ENCODE assay signal across 8 cellular contexts in genomic region chr17:16214190-16215001, GRCh38. TPM values are rescaled to one million over a fixed set of nuclear protein-coding genes. Genes with fewer than 3 reads are reported as not detected.
DNase-seq lines count a peak whose midpoint lies in the region; ATAC-seq lines count a peak whose summit lies in the region.

No MANE protein-coding gene starts in this region.

- H3K36me3 Mint-ChIP-seq in activated CD8-positive, alpha-beta memory T cell treated with anti-CD3 and anti-CD28 coated beads, Interleukin-2, amount 10 ng/mL, durations not matched to agents 7 days and 5 days, result peaks cover 4% of the 10 kb centered on the region

- no peaks in the 10 kb centered on the region for H3K9me3 ChIP-seq in NT2/D1 (ENCODE audit: insufficient read depth, low read length)
- H3K9me3 ChIP-seq in mucosa of rectum (ENCODE audit: control insufficient read depth in 2 of 2, low read length in 2 of 2), result no peaks in the 10 kb centered on the region

- H3K36me3 ChIP-seq in NT2/D1 (ENCODE audit: insufficient read depth, insufficient read length, low read length) (peaks cover under 1% of the 10 kb centered on the region), mucosa of rectum (ENCODE audit: control insufficient read depth in 2 of 2, insufficient read depth in 2 of 2, low read length in 2 of 2) (no peaks in the 10 kb centered on the region)

- H3K4me3 ChIP-seq in NT2/D1 (ENCODE audit: insufficient read length, low read depth), result peak overlapping the region; percentile 82
- H3K4me3 ChIP-seq in mucosa of rectum (ENCODE audit: low read length in 2 of 2), result peak overlapping the region; percentile 78 to 92

- no peaks in the 10 kb centered on the region for H3K27me3 ChIP-seq in NT2/D1 (ENCODE audit: insufficient read depth, insufficient read length)
- no peaks in the 10 kb centered on the region for H3K27me3 ChIP-seq in mucosa of rectum (ENCODE audit: control insufficient read depth in 2 of 2, insufficient read depth in 2 of 2, low read length in 2 of 2)

- no peak for DNase-seq in activated CD8-positive, alpha-beta memory T cell treated with anti-CD3 and anti-CD28 coated beads, Interleukin-2, amount 10 ng/mL, durations not matched to agents 7 days and 5 days
- no peak for DNase-seq in activated CD8-positive, alpha-beta memory T cell treated with anti-CD3 and anti-CD28 coated beads for 24 hours
- DNase-seq in NT2/D1 (ENCODE audit: low read depth, low spot score) (no peak), mucosa of gallbladder (ENCODE audit: low spot score) (no peak), activated gamma-delta T cell (lab: John Stamatoyannopoulos, UW) (no peak)
- no peak for DNase-seq in activated effector memory CD4-positive, alpha-beta T cell treated with anti-CD3 and anti-CD28 coated beads, Interleukin-2, amount 50 U/mL, for 16 hours

- CTCF ChIA-PET in activated CD8-positive, alpha-beta memory T cell treated with anti-CD3 and anti-CD28 coated beads, Interleukin-2, amount 10 ng/mL, durations not matched to agents 7 days and 5 days (lab: Charles Lee), result interaction anchor here (1.0 to 1.6 kb wide), 6 partner anchors 16 to 375 kb away, joined by 3 to 5 read pairs (median 4); partner anchors contain the start of gene CENPV

- peak overlapping the region; percentile 94 for H3K4me3 Mint-ChIP-seq in activated CD8-positive, alpha-beta memory T cell treated with anti-CD3 and anti-CD28 coated beads, Interleukin-2, amount 10 ng/mL, durations not matched to agents 7 days and 5 days

- H3K4me1 ChIP-seq in NT2/D1 (ENCODE audit: insufficient read depth, insufficient read length) (no peaks in the 10 kb centered on the region), mucosa of rectum (ENCODE audit: control insufficient read depth in 2 of 2, insufficient read depth in 2 of 2, low read length in 2 of 2) (peaks cover 22 to 23% of the 10 kb centered on the region in 2 donors)

- peak overlapping the region; percentile 81 for H3K27ac Mint-ChIP-seq in activated CD8-positive, alpha-beta memory T cell treated with anti-CD3 and anti-CD28 coated beads, Interleukin-2, amount 10 ng/mL, durations not matched to agents 7 days and 5 days

- no peak for ATAC-seq in activated CD8-positive, alpha-beta memory T cell treated with anti-CD3 and anti-CD28 coated beads, Interleukin-2, amount 10 ng/mL, durations not matched to agents 7 days and 5 days

- H3K27ac ChIP-seq in cingulate gyrus (ENCODE audit: low read depth, low read length) (peak overlapping the region; percentile 60), mucosa of rectum (ENCODE audit: low read depth in 2 of 2, low read length in 2 of 2) (peak overlapping the region; percentile 98 to 99)

- no peaks in the 10 kb centered on the region for H3K27me3 Mint-ChIP-seq in activated CD8-positive, alpha-beta memory T cell treated with anti-CD3 and anti-CD28 coated beads, Interleukin-2, amount 10 ng/mL, durations not matched to agents 7 days and 5 days

- H3K9ac ChIP-seq in NT2/D1 (ENCODE audit: insufficient read length, low read depth) (peak overlapping the region; percentile 95), mucosa of rectum (ENCODE audit: low read depth in 1 of 2, low read length in 2 of 2) (peak overlapping the region; percentile 90 to 98)

- H3K9me3 Mint-ChIP-seq in activated CD8-positive, alpha-beta memory T cell treated with anti-CD3 and anti-CD28 coated beads, Interleukin-2, amount 10 ng/mL, durations not matched to agents 7 days and 5 days (ENCODE audit: low read depth), result no peaks in the 10 kb centered on the region

- peaks cover 37% of the 10 kb centered on the region for H3K4me1 Mint-ChIP-seq in activated CD8-positive, alpha-beta memory T cell treated with anti-CD3 and anti-CD28 coated beads, Interleukin-2, amount 10 ng/mL, durations not matched to agents 7 days and 5 days

RNA-seq across cellular contexts. Expression of gene NCOR1, which starts 0.9 kb away (rescaled TPM):
- 100 to 1,000 TPM; 166 to 175 TPM for total RNA-seq in activated CD8-positive, alpha-beta memory T cell treated with anti-CD3 and anti-CD28 coated beads, Interleukin-2, amount 10 ng/mL, durations not matched to agents 7 days and 5 days
- total RNA-seq in mucosa of gallbladder, result 139 TPM

RNA-seq across cellular contexts. Expression of gene PIGL, which starts 2.6 kb away (rescaled TPM):
- total RNA-seq in activated CD8-positive, alpha-beta memory T cell treated with anti-CD3 and anti-CD28 coated beads, Interleukin-2, amount 10 ng/mL, durations not matched to agents 7 days and 5 days, result 10 to 100 TPM; 27.9 to 37.6 TPM
- 23.5 TPM for total RNA-seq in mucosa of gallbladder
